In genomic region chr22:49642741-49643140, GRCh38 we compare ENCODE assay signal across 9 cellular contexts.
"Had no signal": no experiment of that assay in that cellular context is flagged by ENCODE, and none has a peak within 500 bp of the region (broad histone marks: within the 10 kb centered on the region; RNA-seq: fewer than 3 reads in every experiment).

No MANE protein-coding gene starts in this region.

- H3K9ac ChIP-seq: GM23248 had no signal

- H2AFZ ChIP-seq: GM23248 had no signal

- H3K4me3 Mint-ChIP-seq: HFFc6, IgD-negative memory B cell had no signal

- H3K36me3 Mint-ChIP-seq: IgD-negative memory B cell had no signal

- FAIRE-seq: HepG2 had no signal

- H3K9me3 ChIP-seq: HAP-1 had no signal

- H3K4me1 ChIP-seq: HAP-1 had no signal

- H3K9me3 Mint-ChIP-seq: IgD-negative memory B cell had no signal

- DNase-seq: GM23248, GOT3, H7, HFFc6 had no signal

- H3K27ac ChIP-seq: GM23248, HL-60 had no signal

- H3K27me3 Mint-ChIP-seq: IgD-negative memory B cell had no signal

- H3K27ac Mint-ChIP-seq: HFFc6, IgD-negative memory B cell had no signal

- ATAC-seq: HCT116, HepG2 had no signal

- H3K4me3 ChIP-seq: GM23248, HAP-1 had no signal
